9 cellular contexts compared by ENCODE assay signal in the genomic region with DNA sequence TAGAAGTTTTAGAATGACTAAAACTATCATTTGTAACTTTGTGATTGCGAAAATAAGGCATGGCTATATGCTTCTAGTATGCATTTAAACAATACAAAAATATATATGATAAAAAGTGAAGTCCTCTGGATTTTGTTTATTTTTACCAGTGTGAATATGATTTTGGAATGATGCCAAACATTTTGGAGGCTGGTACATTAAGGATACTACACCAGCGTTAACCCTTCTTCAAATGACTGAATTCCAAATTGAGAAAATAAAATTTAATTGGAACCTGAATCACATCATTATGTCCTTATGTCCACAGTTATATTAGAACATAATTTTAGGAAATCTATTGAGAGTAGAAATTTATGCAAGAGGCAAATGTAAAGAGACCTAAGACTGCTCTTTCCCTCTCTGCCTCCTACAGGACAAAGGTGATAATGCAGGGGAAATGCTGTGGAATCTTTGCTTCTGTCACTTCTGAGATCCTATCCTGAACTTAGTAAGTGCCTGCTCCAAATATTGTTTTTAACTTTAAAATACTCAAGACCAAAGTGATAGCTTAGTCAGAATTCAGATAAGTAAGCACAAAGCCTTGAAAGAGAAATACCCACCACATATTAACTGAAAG.
DNase-seq lines count a peak whose midpoint lies in the region; ATAC-seq and TF ChIP-seq lines count a peak whose summit lies in the region.
"Had no signal": no experiment of that assay in that cellular context is flagged by ENCODE, and none has a peak within 500 bp of the region (broad histone marks: within the 10 kb centered on the region; RNA-seq: fewer than 3 reads in every experiment).

No MANE protein-coding gene starts in this region.

- no peak overlapping the region for H4K8ac ChIP-seq in mesendoderm (ENCODE audit: low read depth, low read length)

- no peaks in the 10 kb centered on the region for H3K27me3 ChIP-seq in mesendoderm (ENCODE audit: insufficient read depth, low read length, poor library complexity)

- in situ Hi-C loops in astrocyte of the cerebellum (cut with HindIII; ENCODE audit: low sequenced_read_pairs) = no loop called here

- H2BK15ac ChIP-seq in mesendoderm (replicated peaks; ENCODE audit: low read depth) = no peak overlapping the region

- H2AK5ac ChIP-seq in mesendoderm (ENCODE audit: low read length) = no peak overlapping the region

- H3K4ac ChIP-seq in mesendoderm (ENCODE audit: low read depth, low read length) = no peak overlapping the region

- ATAC-seq in HG03565 (IDR thresholded peaks at IDR 0.05; ENCODE audit: unreplicated experiment) = no peak

- H4K5ac ChIP-seq in mesendoderm (ENCODE audit: low read length) = no peak overlapping the region

- no peak overlapping the region for H2BK120ac ChIP-seq in mesendoderm (ENCODE audit: low read depth, low read length)

- H3K27ac ChIP-seq in mesendoderm (ENCODE audit: low read depth, low read length) = no peak overlapping the region

- H3K56ac ChIP-seq in mesendoderm (ENCODE audit: low read length) = no peak overlapping the region

- H2BK5ac ChIP-seq in mesendoderm (ENCODE audit: low read length) = no peak overlapping the region

- no CpG with 5 or more reads among the region's 2 CpGs for WGBS in mesendoderm (ENCODE audit: extremely low coverage, insufficient coverage, low lambda C conversion rate)

- TF ChIP-seq CTCF in GM10266 (IDR thresholded peaks at IDR 0.05; ENCODE audit: control insufficient read depth, insufficient read depth, low read depth, missing control alignments) (peak; percentile 42), astrocyte of the cerebellum (IDR thresholded peaks at IDR 0.05; ENCODE audit: low read depth, low read length, missing control alignments) (peak; percentile 35)

- no peaks in the 10 kb centered on the region for H3K36me3 ChIP-seq in mesendoderm (ENCODE audit: control insufficient read depth, insufficient read depth, low read length)

- no peak overlapping the region for H3K23ac ChIP-seq in mesendoderm (ENCODE audit: low read length)

- no peaks in the 10 kb centered on the region for H3K4me1 ChIP-seq in mesendoderm (ENCODE audit: control insufficient read depth, low read depth, low read length)

- no peaks in the 10 kb centered on the region for H3K79me2 ChIP-seq in mesendoderm (ENCODE audit: control insufficient read depth, insufficient read depth, low read length)

- no peaks in the 10 kb centered on the region for H3K79me1 ChIP-seq in mesendoderm (ENCODE audit: low read length)

- no peak overlapping the region for H3K4me3 ChIP-seq in astrocyte of the cerebellum (ENCODE audit: low read depth, low read length)
- no peak overlapping the region for H3K4me3 ChIP-seq in mesendoderm (ENCODE audit: low read length)

- no peak overlapping the region for H3K9ac ChIP-seq in mesendoderm (ENCODE audit: low read length)

- H3K4me2 ChIP-seq in mesendoderm (ENCODE audit: low read length) = no peak overlapping the region

- H3K18ac ChIP-seq in mesendoderm (ENCODE audit: low read length) = no peak overlapping the region

- peak; percentile 9 for DNase-seq in GM10266 (ENCODE audit: extremely low spot score)
- peak; percentile 2 to 9 for DNase-seq in Kasumi-1 (lab: John Stamatoyannopoulos, UW)
- no peak for DNase-seq in astrocyte of the cerebellum (ENCODE audit: low read depth)
- peak; percentile 48 for DNase-seq in mesendoderm
- DNase-seq in dedifferentiated amniotic fluid mesenchymal stem cell (ENCODE audit: extremely low spot score) = no peak
- DNase-seq in NCI-H510A (lab: John Stamatoyannopoulos, UW) = no peak
- no peak for DNase-seq in SW480 (ENCODE audit: low spot score)
- DNase-seq: activated CD8-positive, alpha-beta memory T cell treated with anti-CD3 and anti-CD28 coated beads for 24 hours had no signal

Comparison
In these comparisons a context has a peak if more than half of its experiments do, and no peak if none do; other contexts are left out.
1. DNase-seq: peak in GM10266 (single experiment), Kasumi-1 (2 of 2) and mesendoderm (single experiment); none in astrocyte of the cerebellum (single experiment), dedifferentiated amniotic fluid mesenchymal stem cell (single experiment), NCI-H510A (single experiment) and SW480 (single experiment).